27 cellular contexts compared by ENCODE assay signal in genomic region chr5:116159006-116159405, GRCh38.
"Had no signal": no experiment of that assay in that cellular context is flagged by ENCODE, and none has a peak within 500 bp of the region (broad histone marks: within the 10 kb centered on the region; RNA-seq: fewer than 3 reads in every experiment).

No MANE protein-coding gene starts in this region.

- H3K4me1 Mint-ChIP-seq: nephron, neural progenitor cell had no signal

- H3K9ac ChIP-seq: neural progenitor cell, parathyroid adenoma had no signal

- H3K4me3 ChIP-seq: left lung, lower lobe of right lung, neural progenitor cell, right atrium auricular region, skin epidermis, stomach, thoracic aorta, tibial artery, upper lobe of right lung had no signal

- H3K27me3 Mint-ChIP-seq: naive thymus-derived CD8-positive, alpha-beta T cell; stimulated activated naive B cell treated with anti-CD40 and anti-IgM and Interleukin-4, amounts not matched to agents 10 μg/mL and 1 μg/mL and 100 μg/mL, for 72 hours had no signal

- FAIRE-seq: keratinocyte, urothelium cell line had no signal

- H3K4me1 ChIP-seq: left lung, lower lobe of right lung, neural progenitor cell, right atrium auricular region, tibial artery, upper lobe of right lung had no signal

- H3K36me3 ChIP-seq: left lung, lower lobe of right lung, neural progenitor cell, neutrophil, right atrium auricular region, stomach, thoracic aorta, tibial artery, upper lobe of right lung had no signal

- DNase-seq: hippocampal formation; left colon; left lung; lower lobe of right lung; mammary epithelial cell; mesenchymal stem cell; naive thymus-derived CD8-positive, alpha-beta T cell; occipital lobe; stimulated activated CD4-positive, alpha-beta T cell treated with anti-CD3 and anti-CD28 coated beads, Interleukin-12 subunit alpha, Interleukin-12 subunit beta, amount 100 ng/mL, for 4 hours; stimulated activated CD4-positive, alpha-beta T cell treated with anti-CD3 and anti-CD28 coated beads, Interleukin-15, amount 100 ng/mL, for 24 hours; stimulated activated CD4-positive, alpha-beta T cell treated with anti-CD3 and anti-CD28 coated beads, Interleukin-2, amount 100 ng/mL, for 24 hours; stimulated activated CD4-positive, alpha-beta T cell treated with anti-CD3 and anti-CD28 coated beads, Interleukin-4, amount 100 ng/mL, for 1 hour; stimulated activated naive B cell treated with anti-CD40 and anti-IgM and Interleukin-4, amounts not matched to agents 10 μg/mL and 1 μg/mL and 100 μg/mL, for 72 hours; stimulated activated naive CD8-positive, alpha-beta T cell treated with anti-CD3 and anti-CD28 coated beads, Interleukin-15, Interleukin-2, amounts not matched to agents 100 U/mL and 50 U/mL, for 24 hours; stomach; tibial artery; upper lobe of right lung had no signal

- H3K36me3 Mint-ChIP-seq: neural progenitor cell had no signal

- ATAC-seq: left colon; left lung; lower lobe of right lung; naive thymus-derived CD8-positive, alpha-beta T cell; sciatic nerve; stimulated activated naive B cell treated with anti-CD40 and anti-IgM and Interleukin-4, amounts not matched to agents 10 μg/mL and 1 μg/mL and 100 μg/mL, for 72 hours; stimulated activated naive CD8-positive, alpha-beta T cell treated with anti-CD3 and anti-CD28 coated beads, Interleukin-15, Interleukin-2, amounts not matched to agents 100 U/mL and 50 U/mL, for 24 hours; upper lobe of right lung had no signal

- H3K27me3 ChIP-seq: left lung, neural progenitor cell, neutrophil, right atrium auricular region, stomach, tibial artery, upper lobe of right lung had no signal

- H3K27ac Mint-ChIP-seq: nephron; neural progenitor cell; stimulated activated naive B cell treated with anti-CD40 and anti-IgM and Interleukin-4, amounts not matched to agents 10 μg/mL and 1 μg/mL and 100 μg/mL, for 72 hours had no signal

- H3K27ac ChIP-seq: left lung, lower lobe of right lung, neural progenitor cell, neutrophil, parathyroid adenoma, right atrium auricular region, skin epidermis, stomach, thoracic aorta, tibial artery, upper lobe of right lung had no signal

- H3K4me3 Mint-ChIP-seq: naive thymus-derived CD8-positive, alpha-beta T cell; nephron; neural progenitor cell; stimulated activated naive B cell treated with anti-CD40 and anti-IgM and Interleukin-4, amounts not matched to agents 10 μg/mL and 1 μg/mL and 100 μg/mL, for 72 hours had no signal

- H3K9me3 Mint-ChIP-seq: naive thymus-derived CD8-positive, alpha-beta T cell; nephron; neural progenitor cell; stimulated activated naive B cell treated with anti-CD40 and anti-IgM and Interleukin-4, amounts not matched to agents 10 μg/mL and 1 μg/mL and 100 μg/mL, for 72 hours had no signal

- H3K9me3 ChIP-seq: left lung, lower lobe of right lung, neutrophil, right atrium auricular region, stomach, thoracic aorta, tibial artery, upper lobe of right lung had no signal
